ENCODE assay signal across 10 cellular contexts in genomic region chr10:124737221-124737620, GRCh38. TPM values are rescaled to one million over a fixed set of nuclear protein-coding genes. Genes with fewer than 3 reads are reported as not detected.
A peak's percentile ranks its signal among the peaks of the same experiment; 100 is the strongest.
DNase-seq lines count a peak whose midpoint lies in the region; ATAC-seq and TF ChIP-seq lines count a peak whose summit lies in the region.
"Had no signal": no experiment of that assay in that cellular context is flagged by ENCODE, and none has a peak within 500 bp of the region (broad histone marks: within the 10 kb centered on the region; RNA-seq: fewer than 3 reads in every experiment).

No MANE protein-coding gene starts in this region.

- peak overlapping the region; percentile 55 for H3K27ac ChIP-seq in thymus (ENCODE audit: low read depth)

- DNase-seq in activated CD4-positive, CD25-positive, alpha-beta regulatory T cell treated with anti-CD3 and anti-CD28 coated beads, Interleukin-2, amount 50 U/mL, for 72 hours, result peak; percentile 27
- no peak for DNase-seq in central memory CD8-positive, alpha-beta T cell (ENCODE audit: low spot score in 2 of 2)
- peak in 1 of 2 experiments; percentile 24 for DNase-seq in mesothelial cell of epicardium (ENCODE audit: low spot score in 2 of 2, unreplicated experiment in 2 of 2)
- DNase-seq in GM19240 (ENCODE audit: insufficient read length, low spot score), result no peak
- no peak for DNase-seq in NCI-H2081 (lab: John Stamatoyannopoulos, UW)
- DNase-seq: activated CD4-positive, alpha-beta T cell treated with anti-CD3 and anti-CD28 coated beads, Interleukin-2, amount 50 U/mL, for 1 hour; nephron progenitor cell had no signal

- no peak for ATAC-seq in activated CD4-positive, CD25-positive, alpha-beta regulatory T cell treated with anti-CD3 and anti-CD28 coated beads, Interleukin-2, amount 50 U/mL, for 24 hours
- no peak for ATAC-seq in central memory CD8-positive, alpha-beta T cell (replicated peaks; ENCODE audit: extremely low read depth, poor library complexity, severe bottlenecking)
- ATAC-seq in HG02840 (IDR thresholded peaks at IDR 0.05; ENCODE audit: low FRiP score, unreplicated experiment), result no peak

- H3K4me1 ChIP-seq in thymus (ENCODE audit: control insufficient read depth, insufficient read depth, low read length), result peaks cover 78% of the 10 kb centered on the region

- no peaks in the 10 kb centered on the region for H3K9me3 Mint-ChIP-seq in central memory CD8-positive, alpha-beta T cell
- no peaks in the 10 kb centered on the region for H3K9me3 Mint-ChIP-seq in mesothelial cell of epicardium
- H3K9me3 Mint-ChIP-seq: nephron progenitor cell had no signal

- H3K27me3 ChIP-seq in thymus (ENCODE audit: control insufficient read depth, insufficient read depth), result no peaks in the 10 kb centered on the region

- H3K27ac Mint-ChIP-seq in central memory CD8-positive, alpha-beta T cell (ENCODE audit: low read depth), result peak overlapping the region; percentile 97
- H3K27ac Mint-ChIP-seq in mesothelial cell of epicardium, result peak overlapping the region; percentile 11
- H3K27ac Mint-ChIP-seq: nephron progenitor cell had no signal

- H3K4me1 Mint-ChIP-seq in central memory CD8-positive, alpha-beta T cell, result peaks cover 98% of the 10 kb centered on the region
- H3K4me1 Mint-ChIP-seq in mesothelial cell of epicardium, result peaks cover 82% of the 10 kb centered on the region

- no peaks in the 10 kb centered on the region for H3K27me3 Mint-ChIP-seq in central memory CD8-positive, alpha-beta T cell
- no peaks in the 10 kb centered on the region for H3K27me3 Mint-ChIP-seq in mesothelial cell of epicardium (ENCODE audit: low read depth)

- no peak for TF ChIP-seq CTCF in mesothelial cell of epicardium (IDR thresholded peaks at IDR 0.05; ENCODE audit: unreplicated experiment)

- H3K4me3 Mint-ChIP-seq in central memory CD8-positive, alpha-beta T cell, result peak overlapping the region; percentile 77
- H3K4me3 Mint-ChIP-seq in mesothelial cell of epicardium, result no peak overlapping the region
- H3K4me3 Mint-ChIP-seq: nephron progenitor cell had no signal

- no peaks in the 10 kb centered on the region for H3K36me3 ChIP-seq in thymus (ENCODE audit: control insufficient read depth, insufficient read depth)

- peaks cover 44% of the 10 kb centered on the region for H3K36me3 Mint-ChIP-seq in central memory CD8-positive, alpha-beta T cell (ENCODE audit: insufficient read depth)
- H3K36me3 Mint-ChIP-seq in mesothelial cell of epicardium, result no peaks in the 10 kb centered on the region

- no peaks in the 10 kb centered on the region for H3K9me3 ChIP-seq in thymus (ENCODE audit: control insufficient read depth)

- WGBS in thymus, result 76% methylated on average over 7 of the region's 7 CpGs

- no peak overlapping the region for H3K4me3 ChIP-seq in thymus (ENCODE audit: low read length)

RNA-seq across cellular contexts. Expression of gene FAM53B, which starts 7.0 kb away (rescaled TPM):
- total RNA-seq in mesothelial cell of epicardium, result 40.7 to 43.0 TPM (median 42.0 TPM) in 3 replicates
- polyA plus RNA-seq in thymus, result 46.2 TPM

RNA-seq across cellular contexts. Expression of gene EEF1AKMT2, which starts 54.5 kb away (rescaled TPM):
- 20.9 to 24.2 TPM (median 23.0 TPM) in 3 replicates for total RNA-seq in mesothelial cell of epicardium
- 27.3 TPM for polyA plus RNA-seq in thymus
